In the genomic region with DNA sequence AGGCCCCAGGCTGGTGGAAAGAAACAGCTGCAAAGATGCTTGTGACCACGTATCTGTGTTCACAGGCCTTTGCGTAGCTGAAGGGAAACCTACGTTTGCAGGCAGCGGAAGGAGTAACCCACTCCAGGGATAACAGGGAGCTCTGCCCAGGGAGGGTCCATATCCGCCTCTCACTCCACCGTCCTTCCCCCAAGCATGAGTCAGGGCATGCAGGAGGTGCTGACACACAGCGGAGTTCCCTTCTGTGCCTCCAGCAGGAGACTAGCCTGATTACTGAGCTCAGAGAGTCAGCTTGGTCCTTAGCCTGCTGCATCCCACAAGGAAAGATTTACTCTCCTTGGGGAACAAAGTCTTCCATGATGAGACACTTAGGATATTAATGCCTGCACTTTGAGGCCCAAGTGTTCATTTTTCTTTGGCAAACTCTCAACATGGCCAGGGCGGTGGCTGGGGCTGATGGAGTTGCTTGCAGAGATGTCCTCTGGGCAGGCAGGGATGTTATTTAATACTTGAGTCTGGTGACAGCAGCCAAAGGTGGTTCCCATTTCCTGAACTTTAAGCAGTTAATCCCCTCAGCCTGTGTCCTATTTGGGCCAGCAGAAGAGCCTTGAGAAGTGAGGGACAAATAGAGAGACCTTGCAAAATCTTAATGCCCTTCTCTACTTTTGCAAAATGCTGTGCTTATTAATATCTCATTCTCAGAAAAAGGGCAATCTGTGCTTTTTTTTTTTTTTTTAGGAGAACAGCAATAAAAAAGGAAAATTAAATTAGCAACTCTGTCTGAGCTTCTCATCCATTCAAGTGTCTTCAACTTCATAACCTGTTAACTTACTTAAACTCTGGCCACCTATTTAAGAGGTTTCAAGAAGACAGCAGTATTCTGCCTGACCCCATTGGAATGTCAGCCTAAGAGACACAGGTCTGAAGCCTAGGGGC, we compare ENCODE assay signal across 1 cellular context.
TF ChIP-seq lines count a peak whose summit lies in the region.

No MANE protein-coding gene starts in this region.

TF ChIP-seq in HEK293, 187 proteins besides CTCF, POLR2A, EP300 and RAD21 (continued from another document):
- TF ChIP-seq, protein P1, sequence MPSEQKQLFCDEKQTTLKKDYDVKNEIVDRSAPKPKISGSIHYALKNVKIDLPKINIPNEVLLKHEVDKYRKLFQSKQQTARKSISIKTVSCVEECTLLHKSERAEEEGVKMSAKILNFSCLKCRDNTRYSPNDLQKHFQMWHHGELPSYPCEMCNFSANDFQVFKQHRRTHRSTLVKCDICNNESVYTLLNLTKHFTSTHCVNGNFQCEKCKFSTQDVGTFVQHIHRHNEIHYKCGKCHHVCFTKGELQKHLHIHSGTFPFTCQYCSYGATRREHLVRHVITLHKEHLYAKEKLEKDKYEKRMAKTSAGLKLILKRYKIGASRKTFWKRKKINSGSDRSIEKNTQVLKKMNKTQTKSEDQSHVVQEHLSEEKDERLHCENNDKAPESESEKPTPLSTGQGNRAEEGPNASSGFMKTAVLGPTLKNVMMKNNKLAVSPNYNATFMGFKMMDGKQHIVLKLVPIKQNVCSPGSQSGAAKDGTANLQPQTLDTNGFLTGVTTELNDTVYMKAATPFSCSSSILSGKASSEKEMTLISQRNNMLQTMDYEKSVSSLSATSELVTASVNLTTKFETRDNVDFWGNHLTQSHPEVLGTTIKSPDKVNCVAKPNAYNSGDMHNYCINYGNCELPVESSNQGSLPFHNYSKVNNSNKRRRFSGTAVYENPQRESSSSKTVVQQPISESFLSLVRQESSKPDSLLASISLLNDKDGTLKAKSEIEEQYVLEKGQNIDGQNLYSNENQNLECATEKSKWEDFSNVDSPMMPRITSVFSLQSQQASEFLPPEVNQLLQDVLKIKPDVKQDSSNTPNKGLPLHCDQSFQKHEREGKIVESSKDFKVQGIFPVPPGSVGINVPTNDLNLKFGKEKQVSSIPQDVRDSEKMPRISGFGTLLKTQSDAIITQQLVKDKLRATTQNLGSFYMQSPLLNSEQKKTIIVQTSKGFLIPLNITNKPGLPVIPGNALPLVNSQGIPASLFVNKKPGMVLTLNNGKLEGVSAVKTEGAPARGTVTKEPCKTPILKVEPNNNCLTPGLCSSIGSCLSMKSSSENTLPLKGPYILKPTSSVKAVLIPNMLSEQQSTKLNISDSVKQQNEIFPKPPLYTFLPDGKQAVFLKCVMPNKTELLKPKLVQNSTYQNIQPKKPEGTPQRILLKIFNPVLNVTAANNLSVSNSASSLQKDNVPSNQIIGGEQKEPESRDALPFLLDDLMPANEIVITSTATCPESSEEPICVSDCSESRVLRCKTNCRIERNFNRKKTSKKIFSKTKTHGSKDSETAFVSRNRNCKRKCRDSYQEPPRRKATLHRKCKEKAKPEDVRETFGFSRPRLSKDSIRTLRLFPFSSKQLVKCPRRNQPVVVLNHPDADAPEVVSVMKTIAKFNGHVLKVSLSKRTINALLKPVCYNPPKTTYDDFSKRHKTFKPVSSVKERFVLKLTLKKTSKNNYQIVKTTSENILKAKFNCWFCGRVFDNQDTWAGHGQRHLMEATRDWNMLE (tag by site-specific recombination; conservative IDR thresholded peaks at IDR 0.05; ENCODE audit: low read depth) = no peak
- TF ChIP-seq ZIC2 (tag by site-specific recombination; IDR thresholded peaks at IDR 0.05) = peak; percentile 94
- TF ChIP-seq, protein P2, sequence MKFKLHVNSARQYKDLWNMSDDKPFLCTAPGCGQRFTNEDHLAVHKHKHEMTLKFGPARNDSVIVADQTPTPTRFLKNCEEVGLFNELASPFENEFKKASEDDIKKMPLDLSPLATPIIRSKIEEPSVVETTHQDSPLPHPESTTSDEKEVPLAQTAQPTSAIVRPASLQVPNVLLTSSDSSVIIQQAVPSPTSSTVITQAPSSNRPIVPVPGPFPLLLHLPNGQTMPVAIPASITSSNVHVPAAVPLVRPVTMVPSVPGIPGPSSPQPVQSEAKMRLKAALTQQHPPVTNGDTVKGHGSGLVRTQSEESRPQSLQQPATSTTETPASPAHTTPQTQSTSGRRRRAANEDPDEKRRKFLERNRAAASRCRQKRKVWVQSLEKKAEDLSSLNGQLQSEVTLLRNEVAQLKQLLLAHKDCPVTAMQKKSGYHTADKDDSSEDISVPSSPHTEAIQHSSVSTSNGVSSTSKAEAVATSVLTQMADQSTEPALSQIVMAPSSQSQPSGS (tag by site-specific recombination; IDR thresholded peaks at IDR 0.05; ENCODE audit: low read depth) = no peak
- peak; percentile 91; the same call in 1 of the 2 replicates for TF ChIP-seq ZNF362 (tag by site-specific recombination; IDR thresholded peaks at IDR 0.05)
- TF ChIP-seq ZNF10 (tag by site-specific recombination; IDR thresholded peaks at IDR 0.05) = no peak
- peak; percentile 35; the same call in 1 of the 2 replicates for TF ChIP-seq GLIS2 (tag by site-specific recombination; IDR thresholded peaks at IDR 0.05)
- peak; percentile 54 for TF ChIP-seq ZBTB17 (tag by site-specific recombination; IDR thresholded peaks at IDR 0.05)
- peak; percentile 39; the same call in 1 of the 2 replicates for TF ChIP-seq ZBTB48 (tag by site-specific recombination; IDR thresholded peaks at IDR 0.05)
- TF ChIP-seq, protein P3, sequence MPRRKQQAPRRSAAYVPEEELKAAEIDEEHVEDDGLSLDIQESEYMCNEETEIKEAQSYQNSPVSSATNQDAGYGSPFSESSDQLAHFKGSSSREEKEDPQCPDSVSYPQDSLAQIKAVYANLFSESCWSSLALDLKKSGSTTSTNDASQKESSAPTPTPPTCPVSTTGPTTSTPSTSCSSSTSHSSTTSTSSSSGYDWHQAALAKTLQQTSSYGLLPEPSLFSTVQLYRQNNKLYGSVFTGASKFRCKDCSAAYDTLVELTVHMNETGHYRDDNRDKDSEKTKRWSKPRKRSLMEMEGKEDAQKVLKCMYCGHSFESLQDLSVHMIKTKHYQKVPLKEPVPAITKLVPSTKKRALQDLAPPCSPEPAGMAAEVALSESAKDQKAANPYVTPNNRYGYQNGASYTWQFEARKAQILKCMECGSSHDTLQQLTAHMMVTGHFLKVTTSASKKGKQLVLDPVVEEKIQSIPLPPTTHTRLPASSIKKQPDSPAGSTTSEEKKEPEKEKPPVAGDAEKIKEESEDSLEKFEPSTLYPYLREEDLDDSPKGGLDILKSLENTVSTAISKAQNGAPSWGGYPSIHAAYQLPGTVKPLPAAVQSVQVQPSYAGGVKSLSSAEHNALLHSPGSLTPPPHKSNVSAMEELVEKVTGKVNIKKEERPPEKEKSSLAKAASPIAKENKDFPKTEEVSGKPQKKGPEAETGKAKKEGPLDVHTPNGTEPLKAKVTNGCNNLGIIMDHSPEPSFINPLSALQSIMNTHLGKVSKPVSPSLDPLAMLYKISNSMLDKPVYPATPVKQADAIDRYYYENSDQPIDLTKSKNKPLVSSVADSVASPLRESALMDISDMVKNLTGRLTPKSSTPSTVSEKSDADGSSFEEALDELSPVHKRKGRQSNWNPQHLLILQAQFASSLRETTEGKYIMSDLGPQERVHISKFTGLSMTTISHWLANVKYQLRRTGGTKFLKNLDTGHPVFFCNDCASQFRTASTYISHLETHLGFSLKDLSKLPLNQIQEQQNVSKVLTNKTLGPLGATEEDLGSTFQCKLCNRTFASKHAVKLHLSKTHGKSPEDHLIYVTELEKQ (tag by site-specific recombination; IDR thresholded peaks at IDR 0.05; ENCODE audit: borderline replicate concordance) = no peak
- TF ChIP-seq, protein P4, sequence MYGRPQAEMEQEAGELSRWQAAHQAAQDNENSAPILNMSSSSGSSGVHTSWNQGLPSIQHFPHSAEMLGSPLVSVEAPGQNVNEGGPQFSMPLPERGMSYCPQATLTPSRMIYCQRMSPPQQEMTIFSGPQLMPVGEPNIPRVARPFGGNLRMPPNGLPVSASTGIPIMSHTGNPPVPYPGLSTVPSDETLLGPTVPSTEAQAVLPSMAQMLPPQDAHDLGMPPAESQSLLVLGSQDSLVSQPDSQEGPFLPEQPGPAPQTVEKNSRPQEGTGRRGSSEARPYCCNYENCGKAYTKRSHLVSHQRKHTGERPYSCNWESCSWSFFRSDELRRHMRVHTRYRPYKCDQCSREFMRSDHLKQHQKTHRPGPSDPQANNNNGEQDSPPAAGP (tag by site-specific recombination; IDR thresholded peaks at IDR 0.05) = peak; percentile 75; the same call in 1 of the 2 replicates
- no peak for TF ChIP-seq ZNF26 (tag by site-specific recombination; IDR thresholded peaks at IDR 0.05)
TF ChIP-seq in HEK293: peak in this region for 11.
